Comparison of ENCODE assay signal across 5 cellular contexts in the genomic region with DNA sequence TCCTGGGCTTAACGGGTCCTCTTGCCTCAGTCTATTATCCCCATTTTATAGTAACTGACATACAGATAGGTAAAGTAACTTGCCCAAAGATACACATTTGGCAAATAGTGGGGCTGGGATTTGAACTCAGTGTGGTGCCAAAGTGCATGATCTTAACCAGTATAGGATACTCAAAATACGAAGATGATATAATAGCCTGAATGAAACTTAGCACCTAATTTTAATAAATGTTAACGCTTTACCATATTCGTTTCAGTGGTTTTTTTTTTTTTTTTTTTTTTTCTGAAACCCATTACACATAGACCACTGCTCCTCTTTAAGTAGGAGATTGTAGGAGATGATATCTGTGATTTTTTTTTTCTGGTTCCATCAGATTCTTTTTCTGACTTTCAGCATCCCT.
"Had no signal": no experiment of that assay in that cellular context is flagged by ENCODE, and none has a peak within 500 bp of the region (broad histone marks: within the 10 kb centered on the region; RNA-seq: fewer than 3 reads in every experiment).

No MANE protein-coding gene starts in this region.

- H3K4me3 ChIP-seq: GM23338, K562 had no signal

- H3K9me3 Mint-ChIP-seq: GM23338, H9 had no signal

- H3K4me3 Mint-ChIP-seq: GM23338, H9 had no signal

- H3K27ac Mint-ChIP-seq: GM23338, H9 had no signal

- ATAC-seq: GM23338 had no signal

- FAIRE-seq: H1, HTR-8/SVneo, K562 had no signal

- H2AFZ ChIP-seq: GM23338 had no signal

- DNase-seq: H9 had no signal

- H3K4me2 ChIP-seq: GM23338 had no signal
